Comparison of ENCODE assay signal across 1 cellular context in the genomic region with DNA sequence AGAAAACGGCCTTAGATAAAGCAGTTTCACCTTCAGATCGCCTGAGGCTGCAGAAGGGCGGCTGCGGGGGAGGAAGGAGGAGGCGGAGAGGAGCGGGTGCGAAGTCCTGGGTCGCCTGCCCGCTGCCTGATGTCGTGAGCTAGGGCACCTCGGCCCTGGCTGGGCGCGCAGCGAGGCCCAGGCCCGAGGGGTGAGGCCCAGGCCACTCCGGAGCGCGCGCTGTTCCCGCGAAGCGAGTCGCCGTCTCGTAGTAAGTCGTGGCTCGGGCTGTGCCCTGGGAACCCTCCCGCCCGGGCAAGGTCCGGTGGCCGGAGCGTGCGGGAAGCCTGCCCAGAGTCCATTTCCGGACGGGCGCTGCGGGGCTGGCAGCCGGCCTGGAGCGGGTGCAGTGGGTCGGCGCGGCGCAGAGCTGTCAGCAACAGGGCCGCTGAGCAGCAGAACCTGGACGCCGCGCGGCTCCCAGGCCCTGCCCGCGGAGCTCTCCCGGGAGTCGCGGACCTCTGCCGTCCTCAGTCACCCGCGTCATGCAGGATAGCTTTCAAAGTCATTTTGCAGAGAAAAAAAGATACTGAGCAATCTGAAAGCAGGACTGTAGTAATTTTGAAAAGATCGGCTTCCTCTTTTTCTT.
A peak's percentile ranks its signal among the peaks of the same experiment; 100 is the strongest.
TF ChIP-seq lines count a peak whose summit lies in the region.

No MANE protein-coding gene starts in this region.

TF ChIP-seq in WTC11, 78 proteins besides CTCF, POLR2A, EP300 and RAD21 (continued from another document and continues in another):
- TF ChIP-seq, protein P1, sequence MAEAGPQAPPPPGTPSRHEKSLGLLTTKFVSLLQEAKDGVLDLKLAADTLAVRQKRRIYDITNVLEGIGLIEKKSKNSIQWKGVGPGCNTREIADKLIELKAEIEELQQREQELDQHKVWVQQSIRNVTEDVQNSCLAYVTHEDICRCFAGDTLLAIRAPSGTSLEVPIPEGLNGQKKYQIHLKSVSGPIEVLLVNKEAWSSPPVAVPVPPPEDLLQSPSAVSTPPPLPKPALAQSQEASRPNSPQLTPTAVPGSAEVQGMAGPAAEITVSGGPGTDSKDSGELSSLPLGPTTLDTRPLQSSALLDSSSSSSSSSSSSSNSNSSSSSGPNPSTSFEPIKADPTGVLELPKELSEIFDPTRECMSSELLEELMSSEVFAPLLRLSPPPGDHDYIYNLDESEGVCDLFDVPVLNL (CRISPR knock-in tag; IDR thresholded peaks at IDR 0.05; ENCODE audit: borderline replicate concordance, low read depth) = no peak
- TF ChIP-seq ZMAT4 (CRISPR knock-in tag; IDR thresholded peaks at IDR 0.05) (no peak), FOXJ3 (CRISPR knock-in tag; IDR thresholded peaks at IDR 0.05; ENCODE audit: borderline replicate concordance) (no peak), ELF4 (CRISPR knock-in tag; IDR thresholded peaks at IDR 0.05; ENCODE audit: low read depth) (no peak), NFYB (CRISPR knock-in tag; conservative IDR thresholded peaks at IDR 0.05; ENCODE audit: low read depth) (no peak; the same call in 1 of the 2 replicates), IRF2 (CRISPR knock-in tag; IDR thresholded peaks at IDR 0.05; ENCODE audit: borderline replicate concordance, low read depth) (no peak), SP1 (CRISPR knock-in tag; conservative IDR thresholded peaks at IDR 0.05) (no peak), ZNF396 (CRISPR knock-in tag; IDR thresholded peaks at IDR 0.05; ENCODE audit: borderline replicate concordance) (no peak), CREB1 (CRISPR knock-in tag; IDR thresholded peaks at IDR 0.05) (no peak; the same call in 1 of the 2 replicates), ZNF121 (CRISPR knock-in tag; IDR thresholded peaks at IDR 0.05) (no peak), ATF1 (CRISPR knock-in tag; IDR thresholded peaks at IDR 0.05) (no peak), AFF4 (CRISPR knock-in tag; IDR thresholded peaks at IDR 0.05; ENCODE audit: borderline replicate concordance) (peak; percentile 42), ZNF232 (CRISPR knock-in tag; IDR thresholded peaks at IDR 0.05) (no peak), NR3C1 (CRISPR knock-in tag; conservative IDR thresholded peaks at IDR 0.05; ENCODE audit: low read depth) (0 out of 2 replicates have a peak, but pooled peaks have one; percentile 26), ZNF416 (CRISPR knock-in tag; IDR thresholded peaks at IDR 0.05) (no peak), PRRX2 (CRISPR knock-in tag; IDR thresholded peaks at IDR 0.05) (no peak), NR2C2 (CRISPR knock-in tag; IDR thresholded peaks at IDR 0.05) (no peak), ZNF671 (CRISPR knock-in tag; IDR thresholded peaks at IDR 0.05) (no peak), ZNF317 (CRISPR knock-in tag; IDR thresholded peaks at IDR 0.05; ENCODE audit: borderline replicate concordance, low read depth) (no peak), ETV6 (CRISPR knock-in tag; IDR thresholded peaks at IDR 0.05) (peak; percentile 59; the same call in 1 of the 2 replicates), KAT7 (CRISPR knock-in tag; IDR thresholded peaks at IDR 0.05; ENCODE audit: borderline replicate concordance) (peak; percentile 88; the same call in 1 of the 2 replicates), ZNF263 (CRISPR knock-in tag; IDR thresholded peaks at IDR 0.05; ENCODE audit: low read depth) (no peak), TEAD4 (CRISPR knock-in tag; IDR thresholded peaks at IDR 0.05) (no peak)
- TF ChIP-seq, protein P2, sequence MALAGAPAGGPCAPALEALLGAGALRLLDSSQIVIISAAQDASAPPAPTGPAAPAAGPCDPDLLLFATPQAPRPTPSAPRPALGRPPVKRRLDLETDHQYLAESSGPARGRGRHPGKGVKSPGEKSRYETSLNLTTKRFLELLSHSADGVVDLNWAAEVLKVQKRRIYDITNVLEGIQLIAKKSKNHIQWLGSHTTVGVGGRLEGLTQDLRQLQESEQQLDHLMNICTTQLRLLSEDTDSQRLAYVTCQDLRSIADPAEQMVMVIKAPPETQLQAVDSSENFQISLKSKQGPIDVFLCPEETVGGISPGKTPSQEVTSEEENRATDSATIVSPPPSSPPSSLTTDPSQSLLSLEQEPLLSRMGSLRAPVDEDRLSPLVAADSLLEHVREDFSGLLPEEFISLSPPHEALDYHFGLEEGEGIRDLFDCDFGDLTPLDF (CRISPR knock-in tag; IDR thresholded peaks at IDR 0.05) = no peak
- TF ChIP-seq, protein P3, sequence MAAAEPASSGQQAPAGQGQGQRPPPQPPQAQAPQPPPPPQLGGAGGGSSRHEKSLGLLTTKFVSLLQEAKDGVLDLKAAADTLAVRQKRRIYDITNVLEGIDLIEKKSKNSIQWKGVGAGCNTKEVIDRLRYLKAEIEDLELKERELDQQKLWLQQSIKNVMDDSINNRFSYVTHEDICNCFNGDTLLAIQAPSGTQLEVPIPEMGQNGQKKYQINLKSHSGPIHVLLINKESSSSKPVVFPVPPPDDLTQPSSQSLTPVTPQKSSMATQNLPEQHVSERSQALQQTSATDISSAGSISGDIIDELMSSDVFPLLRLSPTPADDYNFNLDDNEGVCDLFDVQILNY (CRISPR knock-in tag; IDR thresholded peaks at IDR 0.05) = no peak
- TF ChIP-seq, protein P4, sequence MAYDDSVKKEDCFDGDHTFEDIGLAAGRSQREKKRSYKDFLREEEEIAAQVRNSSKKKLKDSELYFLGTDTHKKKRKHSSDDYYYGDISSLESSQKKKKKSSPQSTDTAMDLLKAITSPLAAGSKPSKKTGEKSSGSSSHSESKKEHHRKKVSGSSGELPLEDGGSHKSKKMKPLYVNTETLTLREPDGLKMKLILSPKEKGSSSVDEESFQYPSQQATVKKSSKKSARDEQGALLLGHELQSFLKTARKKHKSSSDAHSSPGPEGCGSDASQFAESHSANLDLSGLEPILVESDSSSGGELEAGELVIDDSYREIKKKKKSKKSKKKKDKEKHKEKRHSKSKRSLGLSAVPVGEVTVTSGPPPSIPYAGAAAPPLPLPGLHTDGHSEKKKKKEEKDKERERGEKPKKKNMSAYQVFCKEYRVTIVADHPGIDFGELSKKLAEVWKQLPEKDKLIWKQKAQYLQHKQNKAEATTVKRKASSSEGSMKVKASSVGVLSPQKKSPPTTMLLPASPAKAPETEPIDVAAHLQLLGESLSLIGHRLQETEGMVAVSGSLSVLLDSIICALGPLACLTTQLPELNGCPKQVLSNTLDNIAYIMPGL (CRISPR knock-in tag; IDR thresholded peaks at IDR 0.05) = peak; percentile 57; the same call in 1 of the 2 replicates
- TF ChIP-seq, protein P5, sequence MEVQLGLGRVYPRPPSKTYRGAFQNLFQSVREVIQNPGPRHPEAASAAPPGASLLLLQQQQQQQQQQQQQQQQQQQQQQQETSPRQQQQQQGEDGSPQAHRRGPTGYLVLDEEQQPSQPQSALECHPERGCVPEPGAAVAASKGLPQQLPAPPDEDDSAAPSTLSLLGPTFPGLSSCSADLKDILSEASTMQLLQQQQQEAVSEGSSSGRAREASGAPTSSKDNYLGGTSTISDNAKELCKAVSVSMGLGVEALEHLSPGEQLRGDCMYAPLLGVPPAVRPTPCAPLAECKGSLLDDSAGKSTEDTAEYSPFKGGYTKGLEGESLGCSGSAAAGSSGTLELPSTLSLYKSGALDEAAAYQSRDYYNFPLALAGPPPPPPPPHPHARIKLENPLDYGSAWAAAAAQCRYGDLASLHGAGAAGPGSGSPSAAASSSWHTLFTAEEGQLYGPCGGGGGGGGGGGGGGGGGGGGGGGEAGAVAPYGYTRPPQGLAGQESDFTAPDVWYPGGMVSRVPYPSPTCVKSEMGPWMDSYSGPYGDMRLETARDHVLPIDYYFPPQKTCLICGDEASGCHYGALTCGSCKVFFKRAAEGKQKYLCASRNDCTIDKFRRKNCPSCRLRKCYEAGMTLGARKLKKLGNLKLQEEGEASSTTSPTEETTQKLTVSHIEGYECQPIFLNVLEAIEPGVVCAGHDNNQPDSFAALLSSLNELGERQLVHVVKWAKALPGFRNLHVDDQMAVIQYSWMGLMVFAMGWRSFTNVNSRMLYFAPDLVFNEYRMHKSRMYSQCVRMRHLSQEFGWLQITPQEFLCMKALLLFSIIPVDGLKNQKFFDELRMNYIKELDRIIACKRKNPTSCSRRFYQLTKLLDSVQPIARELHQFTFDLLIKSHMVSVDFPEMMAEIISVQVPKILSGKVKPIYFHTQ (CRISPR knock-in tag; IDR thresholded peaks at IDR 0.05) = no peak
- TF ChIP-seq, protein P6, sequence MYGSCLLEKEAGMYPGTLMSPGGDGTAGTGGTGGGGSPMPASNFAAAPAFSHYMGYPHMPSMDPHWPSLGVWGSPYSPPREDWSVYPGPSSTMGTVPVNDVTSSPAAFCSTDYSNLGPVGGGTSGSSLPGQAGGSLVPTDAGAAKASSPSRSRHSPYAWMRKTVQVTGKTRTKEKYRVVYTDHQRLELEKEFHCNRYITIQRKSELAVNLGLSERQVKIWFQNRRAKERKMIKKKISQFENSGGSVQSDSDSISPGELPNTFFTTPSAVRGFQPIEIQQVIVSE (CRISPR knock-in tag; IDR thresholded peaks at IDR 0.05; ENCODE audit: borderline replicate concordance) = no peak
- TF ChIP-seq, protein P7, sequence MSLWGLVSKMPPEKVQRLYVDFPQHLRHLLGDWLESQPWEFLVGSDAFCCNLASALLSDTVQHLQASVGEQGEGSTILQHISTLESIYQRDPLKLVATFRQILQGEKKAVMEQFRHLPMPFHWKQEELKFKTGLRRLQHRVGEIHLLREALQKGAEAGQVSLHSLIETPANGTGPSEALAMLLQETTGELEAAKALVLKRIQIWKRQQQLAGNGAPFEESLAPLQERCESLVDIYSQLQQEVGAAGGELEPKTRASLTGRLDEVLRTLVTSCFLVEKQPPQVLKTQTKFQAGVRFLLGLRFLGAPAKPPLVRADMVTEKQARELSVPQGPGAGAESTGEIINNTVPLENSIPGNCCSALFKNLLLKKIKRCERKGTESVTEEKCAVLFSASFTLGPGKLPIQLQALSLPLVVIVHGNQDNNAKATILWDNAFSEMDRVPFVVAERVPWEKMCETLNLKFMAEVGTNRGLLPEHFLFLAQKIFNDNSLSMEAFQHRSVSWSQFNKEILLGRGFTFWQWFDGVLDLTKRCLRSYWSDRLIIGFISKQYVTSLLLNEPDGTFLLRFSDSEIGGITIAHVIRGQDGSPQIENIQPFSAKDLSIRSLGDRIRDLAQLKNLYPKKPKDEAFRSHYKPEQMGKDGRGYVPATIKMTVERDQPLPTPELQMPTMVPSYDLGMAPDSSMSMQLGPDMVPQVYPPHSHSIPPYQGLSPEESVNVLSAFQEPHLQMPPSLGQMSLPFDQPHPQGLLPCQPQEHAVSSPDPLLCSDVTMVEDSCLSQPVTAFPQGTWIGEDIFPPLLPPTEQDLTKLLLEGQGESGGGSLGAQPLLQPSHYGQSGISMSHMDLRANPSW (CRISPR knock-in tag; conservative IDR thresholded peaks at IDR 0.05; ENCODE audit: low read depth) = no peak
- TF ChIP-seq, protein P8, sequence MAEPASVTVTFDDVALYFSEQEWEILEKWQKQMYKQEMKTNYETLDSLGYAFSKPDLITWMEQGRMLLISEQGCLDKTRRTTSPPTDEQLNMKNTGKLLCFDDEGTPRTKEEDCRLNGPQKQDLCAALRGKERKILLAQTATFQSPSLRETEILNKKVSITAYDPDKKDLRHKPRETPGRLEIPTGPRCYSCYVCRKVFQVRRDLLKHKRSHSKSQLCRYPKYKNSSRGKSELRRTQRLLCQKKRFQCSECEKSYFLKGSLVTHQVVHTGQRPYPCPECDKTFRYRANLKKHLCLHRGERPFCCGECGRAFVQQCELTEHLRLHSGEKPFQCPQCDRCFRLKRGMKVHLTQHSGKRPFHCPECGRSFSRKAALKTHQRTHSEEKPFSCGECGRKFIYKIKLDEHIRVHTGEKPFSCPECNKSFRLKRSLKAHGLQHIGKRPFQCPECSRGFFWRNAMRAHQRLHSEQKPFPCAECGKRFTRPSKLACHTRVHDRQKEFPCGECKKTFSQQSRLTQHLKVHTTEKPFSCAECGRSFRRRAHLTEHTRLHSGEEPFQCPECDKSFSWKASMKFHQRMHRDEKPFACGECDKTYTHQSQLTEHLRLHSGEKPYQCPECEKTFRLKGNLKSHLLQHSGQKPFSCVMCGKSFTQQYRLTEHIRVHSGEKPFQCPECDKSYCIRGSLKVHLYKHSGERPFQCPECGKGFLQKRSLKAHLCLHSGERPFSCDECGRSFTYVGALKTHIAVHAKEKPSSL (CRISPR knock-in tag; conservative IDR thresholded peaks at IDR 0.05) = no peak
